Comparison of ENCODE assay signal across 8 cellular contexts in genomic region chr1:193123751-193124150, GRCh38. TPM values are rescaled to one million over a fixed set of nuclear protein-coding genes. Genes with fewer than 3 reads are reported as not detected.
DNase-seq lines count a peak whose midpoint lies in the region; TF ChIP-seq lines count a peak whose summit lies in the region.

No MANE protein-coding gene starts in this region.

- H3K4me3 Mint-ChIP-seq in dendritic cell treated with granulocyte-macrophage colony-stimulating factor and Interleukin-4, amounts not matched to agents 40 ng/mL and 50 ng/mL, for 4 days = peak overlapping the region; percentile 78
- peak overlapping the region; percentile 94 for H3K4me3 Mint-ChIP-seq in neural progenitor cell

- H3K4me3 ChIP-seq in GM06990 (replicated peaks; ENCODE audit: low read depth, low read length) (peak overlapping the region; percentile 97), NT2/D1 (ENCODE audit: insufficient read length, low read depth) (peak overlapping the region; percentile 80), neural progenitor cell (peak overlapping the region; percentile 85), suprapubic skin (no peak overlapping the region)

- peaks cover 30% of the 10 kb centered on the region for H3K36me3 Mint-ChIP-seq in dendritic cell treated with granulocyte-macrophage colony-stimulating factor and Interleukin-4, amounts not matched to agents 40 ng/mL and 50 ng/mL, for 4 days (ENCODE audit: low read depth)
- peaks cover 9% of the 10 kb centered on the region for H3K36me3 Mint-ChIP-seq in neural progenitor cell

- TF ChIP-seq EP300 in suprapubic skin (IDR thresholded peaks at IDR 0.05) = no peak

- peaks cover 27% of the 10 kb centered on the region for H4K20me1 ChIP-seq in neural progenitor cell (ENCODE audit: low read depth)

- H3F3A ChIP-seq in neural progenitor cell (ENCODE audit: low read depth) = peaks cover 13% of the 10 kb centered on the region

- peak overlapping the region; percentile 86 for H3K4me2 ChIP-seq in neural progenitor cell

- TF ChIP-seq CTCF in GM06990 (IDR thresholded peaks at IDR 0.05; ENCODE audit: insufficient read depth, low read length, poor library complexity, severe bottlenecking) (no peak), neural progenitor cell (IDR thresholded peaks at IDR 0.05) (no peak), suprapubic skin (IDR thresholded peaks at IDR 0.05) (no peak)

- no peak overlapping the region for H3K27ac Mint-ChIP-seq in dendritic cell treated with granulocyte-macrophage colony-stimulating factor and Interleukin-4, amounts not matched to agents 40 ng/mL and 50 ng/mL, for 4 days
- H3K27ac Mint-ChIP-seq in neural progenitor cell = no peak overlapping the region

- H3K79me2 ChIP-seq in neural progenitor cell (ENCODE audit: low read depth) = peaks cover 64% of the 10 kb centered on the region

- no peak for DNase-seq in GM06990 (ENCODE audit: extremely low read depth, insufficient read length)
- no peak for DNase-seq in NT2/D1 (ENCODE audit: low read depth, low spot score)
- no peak for DNase-seq in neural progenitor cell (ENCODE audit: low spot score)
- DNase-seq in SKM-1 (lab: John Stamatoyannopoulos, UW; ENCODE audit: unreplicated experiment) = no peak
- DNase-seq in NCI-H446 (lab: John Stamatoyannopoulos, UW) = no peak
- no peak for DNase-seq in suprapubic skin (ENCODE audit: low spot score in 2 of 2)
- no peak for DNase-seq in T1000 (lab: John Stamatoyannopoulos, UW)

- H3K9ac ChIP-seq in NT2/D1 (ENCODE audit: insufficient read length, low read depth) (no peak overlapping the region), neural progenitor cell (no peak overlapping the region)

- no peaks in the 10 kb centered on the region for H3K9me3 Mint-ChIP-seq in dendritic cell treated with granulocyte-macrophage colony-stimulating factor and Interleukin-4, amounts not matched to agents 40 ng/mL and 50 ng/mL, for 4 days
- H3K9me3 Mint-ChIP-seq in neural progenitor cell = no peaks in the 10 kb centered on the region

- H3K4me1 Mint-ChIP-seq in dendritic cell treated with granulocyte-macrophage colony-stimulating factor and Interleukin-4, amounts not matched to agents 40 ng/mL and 50 ng/mL, for 4 days (ENCODE audit: low read depth) = peaks cover 40% of the 10 kb centered on the region
- H3K4me1 Mint-ChIP-seq in neural progenitor cell = peaks cover 21% of the 10 kb centered on the region

- intact Hi-C loops in dendritic cell treated with granulocyte-macrophage colony-stimulating factor and Interleukin-4, amounts not matched to agents 40 ng/mL and 50 ng/mL, for 4 days (cut with micrococcal nuclease) = loop anchor here (2.0 to 10.0 kb wide), 3 partner anchors 186 to 649 kb away; no protein-coding TSS in a partner anchor

- H2AFZ ChIP-seq in neural progenitor cell (replicated peaks) = no peak overlapping the region

- TF ChIP-seq POLR2A in suprapubic skin (IDR thresholded peaks at IDR 0.05) = no peak

- H3K27me3 ChIP-seq in GM06990 (replicated peaks; ENCODE audit: control insufficient read depth, insufficient read depth, low read length) (no peaks in the 10 kb centered on the region), NT2/D1 (ENCODE audit: insufficient read depth, insufficient read length) (peaks cover 6% of the 10 kb centered on the region), neural progenitor cell (peaks cover 13% of the 10 kb centered on the region), suprapubic skin (no peaks in the 10 kb centered on the region)

- H3K9me3 ChIP-seq in NT2/D1 (ENCODE audit: insufficient read depth, low read length) (no peaks in the 10 kb centered on the region), neural progenitor cell (ENCODE audit: low read depth) (no peaks in the 10 kb centered on the region), suprapubic skin (no peaks in the 10 kb centered on the region)

- peaks cover 2% of the 10 kb centered on the region for H3K27me3 Mint-ChIP-seq in dendritic cell treated with granulocyte-macrophage colony-stimulating factor and Interleukin-4, amounts not matched to agents 40 ng/mL and 50 ng/mL, for 4 days
- H3K27me3 Mint-ChIP-seq in neural progenitor cell (ENCODE audit: insufficient read depth, low read depth) = peaks cover 4% of the 10 kb centered on the region

- peaks cover 2% of the 10 kb centered on the region; the same call in 1 of the 2 replicates for H3K36me3 ChIP-seq in GM06990 (ENCODE audit: control insufficient read depth, insufficient read depth, low read length)
- peaks cover 38% of the 10 kb centered on the region for H3K36me3 ChIP-seq in NT2/D1 (ENCODE audit: insufficient read depth, insufficient read length, low read length)
- H3K36me3 ChIP-seq in neural progenitor cell = peaks cover 11% of the 10 kb centered on the region
- peaks cover 12% of the 10 kb centered on the region for H3K36me3 ChIP-seq in suprapubic skin

- H3K27ac ChIP-seq in neural progenitor cell (no peak overlapping the region), suprapubic skin (no peak overlapping the region)

- peaks cover 1% of the 10 kb centered on the region for H3K4me1 ChIP-seq in NT2/D1 (ENCODE audit: insufficient read depth, insufficient read length)
- H3K4me1 ChIP-seq in neural progenitor cell = peaks cover 15% of the 10 kb centered on the region
- H3K4me1 ChIP-seq in suprapubic skin = peaks cover 42% of the 10 kb centered on the region

RNA-seq across cellular contexts. Expression of gene CDC73, which starts 1.9 kb away (rescaled TPM):
- total RNA-seq in neural progenitor cell (ENCODE audit: low replicate concordance) (26.5 and 49.2 TPM in 2 replicates), suprapubic skin (10 to 100 TPM; 17.0 to 30.0 (median 26.6) TPM)

RNA-seq across cellular contexts. Expression of gene GLRX2, which starts 18.5 kb away (rescaled TPM):
- total RNA-seq in neural progenitor cell (ENCODE audit: low replicate concordance) (1.9 and 2.6 TPM in 2 replicates), suprapubic skin (10 to 100 TPM in 1 of 4 donors, 1 to 10 TPM in 3; 4.7 to 11.1 (median 5.6) TPM)
